In the genomic region with DNA sequence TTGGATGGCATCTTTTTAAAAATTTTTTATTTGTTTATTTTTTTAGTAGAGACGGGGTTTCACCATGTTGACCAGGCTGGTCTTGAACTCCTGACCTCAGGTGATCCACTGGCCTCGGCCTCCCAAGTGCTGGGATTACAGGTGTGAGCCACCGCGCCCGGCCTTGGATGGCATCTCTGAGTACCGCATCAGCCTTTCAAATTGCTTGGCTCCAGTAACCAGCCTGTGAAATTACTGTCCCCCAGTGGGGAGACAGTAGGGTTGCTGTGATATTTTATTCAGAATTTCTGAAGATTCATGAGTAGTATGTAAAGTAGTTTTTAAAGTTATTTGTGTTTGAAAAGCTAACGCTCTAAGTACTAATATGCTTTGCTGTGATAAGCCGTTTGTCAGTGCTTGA, we compare ENCODE assay signal across 8 cellular contexts. TPM values are rescaled to one million over a fixed set of nuclear protein-coding genes. Genes with fewer than 3 reads are reported as not detected.
DNase-seq lines count a peak whose midpoint lies in the region; ATAC-seq, FAIRE-seq and TF ChIP-seq lines count a peak whose summit lies in the region.

No MANE protein-coding gene starts in this region.

- no peak for TF ChIP-seq EP300 in H1 (IDR thresholded peaks at IDR 0.05; ENCODE audit: borderline replicate concordance in 1 of 2, low read depth in 2 of 2, low read length in 2 of 2)

- H3K23ac ChIP-seq in H1 (ENCODE audit: insufficient read length), result no peak overlapping the region

- H3K36me3 ChIP-seq in OCI-LY7 (ENCODE audit: insufficient read depth, low read length) (peaks cover 40% of the 10 kb centered on the region), H1 (ENCODE audit: control insufficient read depth in 2 of 4, insufficient read depth in 4 of 4, low read length in 3 of 4) (peaks cover 0 to 21% (median 9%) of the 10 kb centered on the region in 4 experiments; a peak in 6 of 8 replicates)

- peaks cover 4% of the 10 kb centered on the region for H3K23me2 ChIP-seq in H1 (ENCODE audit: low read depth, low read length)

- intact Hi-C loops in OCI-LY7 (cut with micrococcal nuclease; ENCODE audit: unreplicated experiment), result loop anchor here (10.0 kb wide), 1 partner anchor 1092 kb away; a partner anchor contains a TSS

- no peak overlapping the region for H2BK20ac ChIP-seq in H1 (ENCODE audit: low read length)

- no peak overlapping the region for H4K5ac ChIP-seq in H1 (ENCODE audit: insufficient read length, low read depth, low read length)

- no peak overlapping the region for H2BK5ac ChIP-seq in H1 (ENCODE audit: low read depth, low read length)

- no peak overlapping the region for H4K8ac ChIP-seq in H1 (ENCODE audit: extremely low read depth, insufficient read depth, low read length)

- peak overlapping the region; percentile 97 for H3K4me3 ChIP-seq in GM12865 (ENCODE audit: low read depth, low read length)
- H3K4me3 ChIP-seq in OCI-LY7 (ENCODE audit: low read depth, low read length, poor library complexity, severe bottlenecking), result peak overlapping the region; percentile 84
- H3K4me3 ChIP-seq in H1 (ENCODE audit: extremely low read depth in 1 of 4, insufficient read depth in 2 of 4, low read depth in 3 of 4, low read length in 4 of 4), result peak overlapping the region in 1 of 4 experiments; percentile 90; a peak in 1 of 8 replicates
- H3K4me3 ChIP-seq in retinal pigment epithelial cell (ENCODE audit: low read length), result peak overlapping the region; percentile 70

- WGBS in H1 (ENCODE audit: extremely low coverage in 1 of 2, insufficient coverage in 1 of 2, insufficient read length in 1 of 2, insufficient replicate concordance in 2 of 2, low coverage in 1 of 2, low lambda C conversion rate in 2 of 2, missing lambda C conversion rate in 1 of 2), 2 experiments, result 91% methylated on average over 8 of the region's 8 CpGs; no CpG with 5 or more reads in 1 of the 2 experiments

- TF ChIP-seq POLR2A in H1 (IDR thresholded peaks at IDR 0.05; ENCODE audit: control extremely low read depth in 1 of 2, low read depth in 2 of 2, low read length in 2 of 2), result no peak

- H2BK15ac ChIP-seq in H1 (ENCODE audit: low read length), result no peak overlapping the region

- TF ChIP-seq CTCF in GM12865 (IDR thresholded peaks at IDR 0.05; ENCODE audit: insufficient read depth, low read depth, low read length, missing control alignments) (no peak), OCI-LY7 (conservative IDR thresholded peaks at IDR 0.05; ENCODE audit: low read length) (peak; percentile 52), H1 (IDR thresholded peaks at IDR 0.05; ENCODE audit: control extremely low read depth in 1 of 3, insufficient read depth in 1 of 3, low read depth in 1 of 3, low read length in 3 of 3) (no peak), retinal pigment epithelial cell (conservative IDR thresholded peaks at IDR 0.05; ENCODE audit: low read depth, low read length) (no peak)

- H2BK120ac ChIP-seq in H1 (replicated peaks; ENCODE audit: low read depth, low read length), result no peak overlapping the region

- no peak overlapping the region for H2BK12ac ChIP-seq in H1 (ENCODE audit: low read depth, low read length)

- H3K18ac ChIP-seq in H1 (ENCODE audit: extremely low read depth, low read length), result no peak overlapping the region

- CTCF ChIA-PET in OCI-LY7 (lab: Charles Lee; ENCODE audit: unreplicated experiment) (no interaction called here), H1 (lab: Charles Lee; ENCODE audit: partially characterized antibody) (interaction anchor here (0.7 to 8.5 kb wide), 4 partner anchors 11 to 32 kb away, joined by 3 to 75 read pairs (median 12); no protein-coding TSS in a partner anchor)

- DNase-seq in GM12865 (ENCODE audit: low read depth) (peak; percentile 41), OCI-LY7 (ENCODE audit: low spot score) (peak; percentile 32), H1 (ENCODE audit: low read depth in 1 of 2, low spot score in 2 of 2) (peak in 1 of 2 experiments; percentile 35), retinal pigment epithelial cell (ENCODE audit: low read depth) (no peak), SKM-1 treated with dmso at 0.1 percent for 144 hours (lab: John Stamatoyannopoulos, UW; ENCODE audit: unreplicated experiment) (no peak), KG1 (lab: John Stamatoyannopoulos, UW) (no peak)

- H3K9me2 ChIP-seq in OCI-LY7 (ENCODE audit: insufficient read depth, low read length), result no peaks in the 10 kb centered on the region

- BruUV-seq in OCI-LY7 (replicated peaks; lab: Mats Ljungman, UMichigan), result no TSS peak

- H3K79me2 ChIP-seq in OCI-LY7 (ENCODE audit: insufficient read depth, low read depth, low read length), result peaks cover 24% of the 10 kb centered on the region
- peaks cover 0 to 14% of the 10 kb centered on the region in 2 experiments; a peak in 2 of 4 replicates for H3K79me2 ChIP-seq in H1 (ENCODE audit: control insufficient read depth in 1 of 2, insufficient read depth in 2 of 2, low read length in 2 of 2)

- H4K20me1 ChIP-seq in OCI-LY7 (ENCODE audit: insufficient read depth, low read length) (no peaks in the 10 kb centered on the region), H1 (replicated peaks in 1 of 2; ENCODE audit: control insufficient read depth in 1 of 2, insufficient read depth in 2 of 2, low read length in 2 of 2) (peaks cover 0 to 1% of the 10 kb centered on the region in 2 experiments)

- no peak overlapping the region for H3K4ac ChIP-seq in H1 (replicated peaks; ENCODE audit: insufficient read length, low read depth, low read length)

- ATAC-seq in GM18909 (IDR thresholded peaks at IDR 0.05; ENCODE audit: poor library complexity, unreplicated experiment) (no peak), GM18502 (IDR thresholded peaks at IDR 0.05; ENCODE audit: poor library complexity, unreplicated experiment) (no peak)

- H3K56ac ChIP-seq in H1 (replicated peaks; ENCODE audit: insufficient read length, low read depth, low read length), result no peak overlapping the region

- no peaks in the 10 kb centered on the region for H3K27me3 ChIP-seq in H1 (replicated peaks in 1 of 4; ENCODE audit: control insufficient read depth in 3 of 4, extremely low read depth in 1 of 4, insufficient read depth in 3 of 4, low read length in 3 of 4)

- H3K9me3 ChIP-seq in OCI-LY7 (ENCODE audit: low read length), result peaks cover 5% of the 10 kb centered on the region; the same call in 1 of the 2 replicates
- no peaks in the 10 kb centered on the region for H3K9me3 ChIP-seq in H1 (ENCODE audit: insufficient read depth in 2 of 2, low read depth in 1 of 2, low read length in 1 of 2)

- no peak overlapping the region for H3K14ac ChIP-seq in H1 (ENCODE audit: insufficient read length)

- H3K4me1 ChIP-seq in OCI-LY7 (ENCODE audit: insufficient read depth, low read length, poor library complexity, severe bottlenecking) (peaks cover 36% of the 10 kb centered on the region), H1 (replicated peaks in 1 of 4; ENCODE audit: control insufficient read depth in 3 of 4, insufficient read depth in 4 of 4, low read length in 3 of 4) (no peaks in the 10 kb centered on the region; a peak in 2 of 7 replicates)

- H3K4me2 ChIP-seq in OCI-LY7 (ENCODE audit: low read length), result peak overlapping the region; percentile 85
- peak overlapping the region; percentile 64 to 66 for H3K4me2 ChIP-seq in H1 (ENCODE audit: insufficient read depth in 1 of 2, low read depth in 2 of 2, low read length in 2 of 2)

- FAIRE-seq in H1 (lab: Jason Lieb, UNC), result no peak

- no peaks in the 10 kb centered on the region for H3K79me1 ChIP-seq in H1 (ENCODE audit: low read depth, low read length)

- H2AFZ ChIP-seq in OCI-LY7 (ENCODE audit: low read length) (no peak overlapping the region), H1 (ENCODE audit: low read length) (no peak overlapping the region)

- peak overlapping the region; percentile 60 for H3K27ac ChIP-seq in OCI-LY7 (ENCODE audit: low read depth, low read length, poor library complexity, severe bottlenecking)
- H3K27ac ChIP-seq in H1 (ENCODE audit: low read depth, low read length), result no peak overlapping the region

- H3K9ac ChIP-seq in H1 (replicated peaks in 1 of 4; ENCODE audit: extremely low read depth in 1 of 4, low read depth in 3 of 4, low read length in 3 of 4), result no peak overlapping the region

- POLR2A ChIA-PET in OCI-LY7 (lab: Charles Lee), result interaction anchor here (0.9 kb wide), 1 partner anchor 975 kb away, joined by 4 read pairs; no protein-coding TSS in a partner anchor
- POLR2A ChIA-PET in H1 (lab: Charles Lee; ENCODE audit: partially characterized antibody), result interaction anchor here (1.0 kb wide), 1 partner anchor 21 kb away, joined by 3 read pairs; no protein-coding TSS in a partner anchor

- no peak overlapping the region for H2AK5ac ChIP-seq in H1 (ENCODE audit: low read depth, low read length)

- no peak overlapping the region for H4K91ac ChIP-seq in H1 (replicated peaks; ENCODE audit: insufficient read length, low read length)

- no peak for TF ChIP-seq RAD21 in H1 (IDR thresholded peaks at IDR 0.05 in 1 of 2, conservative IDR thresholded peaks at IDR 0.05 in 1 of 2; ENCODE audit: low read depth in 2 of 2, low read length in 2 of 2)

TF ChIP-seq in H1, 55 proteins besides CTCF, POLR2A, EP300 and RAD21:
- no peak for TF ChIP-seq JUND (IDR thresholded peaks at IDR 0.05; ENCODE audit: low read length)
- TF ChIP-seq POLR2AphosphoS5 (IDR thresholded peaks at IDR 0.05; ENCODE audit: low read depth, low read length), result no peak
- no peak for TF ChIP-seq RBBP5 (IDR thresholded peaks at IDR 0.05; ENCODE audit: borderline replicate concordance, low read depth, low read length)
- no peak for TF ChIP-seq ZNF274 (IDR thresholded peaks at IDR 0.05; ENCODE audit: borderline replicate concordance, extremely low read depth, low read length)
- TF ChIP-seq NANOG (IDR thresholded peaks at IDR 0.05; ENCODE audit: insufficient read depth, low read depth, low read length, poor library complexity, severe bottlenecking), result no peak
- TF ChIP-seq CBX5 (IDR thresholded peaks at IDR 0.05; ENCODE audit: low read depth, low read length), result no peak
- no peak for TF ChIP-seq EZH2 (IDR thresholded peaks at IDR 0.05; ENCODE audit: low read depth, low read length, severe bottlenecking)

RNA-seq across cellular contexts. Expression of a gene that starts 1.2 kb away (rescaled TPM):
- 44.1 and 44.2 TPM in 2 replicates for total RNA-seq in OCI-LY7 (2014; rRNA removed; shearing (Covaris generic))
- 50.7 and 57.0 TPM in 2 replicates for total RNA-seq in OCI-LY7 (2022)
- 37.7 and 43.5 TPM in 2 replicates for total RNA-seq in H1 (2021; fragmentation: NEBNext Ultra II Directional; extraction: Animal tissue kit (Norgen Biotek cat#: 25700))
- polyA plus RNA-seq in H1 (2011; rRNA removed), result 20.5 and 22.1 TPM in 2 replicates
- 26.7 TPM for polyA plus RNA-seq in H1 (2011; cell fraction: cytosol; rRNA removed)
- 28.6 TPM for polyA plus RNA-seq in H1 (2011; cell fraction: nucleus; rRNA removed)
- polyA plus RNA-seq in H1 (2012, experiment 1 of 2), result 26.1 to 56.9 TPM (median 28.7 TPM) in 4 replicates
- 8.2 TPM for polyA plus RNA-seq in H1 (2012, experiment 2 of 2)
- 42.6 TPM for polyA plus RNA-seq in H1 (2013, experiment 1 of 2)
- polyA plus RNA-seq in H1 (2013, experiment 2 of 2), result 43.8 TPM
- polyA minus RNA-seq in H1 (2011; rRNA and poly(A)+ RNA removed), result 21.8 and 23.6 TPM in 2 replicates
- polyA minus RNA-seq in H1 (2011; cell fraction: cytosol; rRNA and poly(A)+ RNA removed), result 16.0 TPM
- polyA minus RNA-seq in H1 (2011; cell fraction: nucleus; rRNA and poly(A)+ RNA removed), result 21.4 TPM

Comparison
In these comparisons a context has a peak if more than half of its experiments do, and no peak if none do; other contexts are left out.
1. DNase-seq: peak in GM12865 (single experiment) and OCI-LY7 (single experiment); none in retinal pigment epithelial cell (single experiment), SKM-1 treated with dmso at 0.1 percent for 144 hours (single experiment) and KG1 (single experiment).